ENCODE assay signal across 22 cellular contexts in the genomic region with DNA sequence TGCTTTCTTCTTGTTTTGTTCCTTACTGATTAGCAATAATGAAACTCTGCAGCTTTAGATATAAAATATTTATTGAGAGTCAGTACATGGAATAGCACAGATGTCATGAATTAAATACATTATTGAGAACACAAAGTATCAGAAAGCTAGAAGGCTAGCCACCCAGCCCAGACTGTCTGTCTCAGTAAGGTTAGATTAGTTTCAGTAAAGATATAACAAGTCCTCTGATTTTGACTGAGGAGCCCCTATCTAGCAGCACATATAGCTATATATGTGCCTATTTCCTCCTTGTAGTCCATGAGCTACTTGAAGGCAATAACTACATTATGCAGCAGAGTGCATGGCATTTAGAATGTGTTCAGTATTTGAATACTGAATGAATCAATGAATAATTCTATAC.
"Had no signal": no experiment of that assay in that cellular context is flagged by ENCODE, and none has a peak within 500 bp of the region (broad histone marks: within the 10 kb centered on the region; RNA-seq: fewer than 3 reads in every experiment).

No MANE protein-coding gene starts in this region.

- ATAC-seq: activated CD4-positive, alpha-beta T cell treated with anti-CD3 and anti-CD28 coated beads for 36 hours; activated CD8-positive, alpha-beta memory T cell treated with anti-CD3 and anti-CD28 coated beads, Interleukin-2, amount 10 ng/mL, durations not matched to agents 7 days and 5 days; activated CD8-positive, alpha-beta T cell treated with anti-CD3 and anti-CD28 coated beads, Interleukin-2, amount 10 ng/mL, durations not matched to agents 7 days and 5 days; activated naive CD8-positive, alpha-beta T cell treated with anti-CD3 and anti-CD28 coated beads, Interleukin-2, amount 50 U/mL, for 24 hours; gastroesophageal sphincter; heart right ventricle had no signal

- DNase-seq: activated CD4-positive, alpha-beta memory T cell treated with anti-CD3 and anti-CD28 coated beads for 36 hours; activated CD4-positive, alpha-beta T cell treated with anti-CD3 and anti-CD28 coated beads for 36 hours; activated CD4-positive, alpha-beta T cell treated with anti-CD3 and anti-CD28 coated beads, Interleukin-2, amount 10 ng/mL, durations not matched to agents 24 days and 14 days; activated CD4-positive, CD25-positive, alpha-beta regulatory T cell; activated CD4-positive, CD25-positive, alpha-beta regulatory T cell treated with anti-CD3 and anti-CD28 coated beads, Interleukin-2, amount 50 U/mL, for 72 hours; activated CD8-positive, alpha-beta memory T cell treated with anti-CD3 and anti-CD28 coated beads, Interleukin-2, amount 10 ng/mL, durations not matched to agents 7 days and 5 days; activated CD8-positive, alpha-beta memory T cell treated with anti-CD3 and anti-CD28 coated beads, Interleukin-2, amount 50 U/mL, for 4 hours; activated CD8-positive, alpha-beta T cell treated with anti-CD3 and anti-CD28 coated beads, Interleukin-2, amount 10 ng/mL, durations not matched to agents 7 days and 5 days; activated effector memory CD4-positive, alpha-beta T cell treated with anti-CD3 and anti-CD28 coated beads, Interleukin-2, amount 50 U/mL, for 16 hours; activated naive CD4-positive, alpha-beta T cell treated with anti-CD3 and anti-CD28 coated beads for 36 hours; activated naive CD8-positive, alpha-beta T cell treated with anti-CD3 and anti-CD28 coated beads for 36 hours; activated naive CD8-positive, alpha-beta T cell treated with anti-CD3 and anti-CD28 coated beads, Interleukin-2, amount 50 U/mL, for 24 hours; activated T-cell treated with anti-CD3 and anti-CD28 coated beads, Interleukin-2, amount 50 U/mL, for 1 hour; activated T-cell treated with anti-CD3 and anti-CD28 coated beads, Interleukin-2, amount 50 U/mL, for 48 hours; adrenal gland; central memory CD4-positive, alpha-beta T cell; cerebellar nuclear complex; colonic mucosa; effector CD8-positive, alpha-beta T cell; esophagus squamous epithelium; heart right ventricle had no signal
